In the genomic region with DNA sequence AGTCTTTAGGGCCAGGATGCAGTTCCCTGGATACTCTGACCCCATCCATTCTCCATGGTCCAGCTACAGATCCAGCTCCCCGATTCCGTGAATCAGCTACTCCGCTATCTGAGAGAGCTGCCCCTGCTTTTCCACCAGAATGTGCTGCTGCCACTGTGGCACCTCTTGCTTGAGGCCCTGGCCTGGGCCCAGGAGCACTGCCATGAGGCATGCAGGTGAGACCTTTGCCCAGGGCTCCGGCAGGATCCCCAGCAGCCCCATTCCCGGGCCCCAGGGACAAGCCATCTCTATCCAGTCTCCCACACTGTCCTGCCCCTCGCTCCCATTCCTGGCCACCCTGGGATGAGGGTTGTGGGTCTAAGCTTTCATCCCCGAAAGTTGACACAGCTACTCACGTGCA, we compare ENCODE assay signal across 1 cellular context.
TF ChIP-seq lines count a peak whose summit lies in the region.

No MANE protein-coding gene starts in this region.

TF ChIP-seq in HepG2, 621 proteins besides CTCF, POLR2A, EP300 and RAD21:
- no peak for TF ChIP-seq MXI1 (IDR thresholded peaks at IDR 0.05; ENCODE audit: borderline replicate concordance, low read depth, low read length)
- TF ChIP-seq AGO2 (optimal IDR thresholded peaks at IDR 0.05; ENCODE audit: low read depth, low read length) = peak; percentile 71
- 0 out of 2 replicates have a peak, but pooled peaks have one; percentile 31 for TF ChIP-seq RBFOX2 (IDR thresholded peaks at IDR 0.05; ENCODE audit: low read depth, low read length)
- 0 out of 2 replicates have a peak, but pooled peaks have one; percentile 0 for TF ChIP-seq USF2 (IDR thresholded peaks at IDR 0.05; ENCODE audit: low read depth, low read length)
- no peak for TF ChIP-seq USF2 (CRISPR knock-in tag; IDR thresholded peaks at IDR 0.05; ENCODE audit: borderline replicate concordance)
TF ChIP-seq in HepG2: peak in this region for 3.
